20 cellular contexts compared by ENCODE assay signal in the genomic region with DNA sequence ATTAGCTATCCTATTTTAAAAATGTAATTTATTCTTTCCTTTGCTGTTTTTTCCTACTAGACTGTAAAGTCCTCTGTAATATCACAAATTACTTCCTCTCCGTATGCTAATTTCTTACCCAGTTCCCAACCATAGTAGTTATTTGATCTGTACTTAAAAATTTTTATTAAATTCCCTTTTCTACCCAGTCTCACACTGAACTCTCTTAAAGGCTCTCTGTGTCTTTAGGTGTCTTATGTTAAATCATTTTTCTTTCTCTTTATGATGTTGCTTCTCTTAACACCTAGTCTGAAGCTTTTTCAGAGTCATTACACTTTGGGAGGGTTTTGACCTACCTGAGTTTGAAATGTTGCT.
A peak's percentile ranks its signal among the peaks of the same experiment; 100 is the strongest.
DNase-seq lines count a peak whose midpoint lies in the region; ATAC-seq, FAIRE-seq and TF ChIP-seq lines count a peak whose summit lies in the region.
"Had no signal": no experiment of that assay in that cellular context is flagged by ENCODE, and none has a peak within 500 bp of the region (broad histone marks: within the 10 kb centered on the region; RNA-seq: fewer than 3 reads in every experiment).

No MANE protein-coding gene starts in this region.

- H3K4me3 ChIP-seq in breast epithelium (no peak overlapping the region), astrocyte (ENCODE audit: insufficient read depth, low read depth, low read length) (no peak overlapping the region), hepatocyte (no peak overlapping the region), smooth muscle cell (no peak overlapping the region), gastrocnemius medialis (no peak overlapping the region)
- H3K4me3 ChIP-seq: BLaER1, K562 had no signal

- H3K9me2 ChIP-seq in hepatocyte (replicated peaks; ENCODE audit: insufficient read depth) = no peaks in the 10 kb centered on the region

- TSS peak; percentile 68 for BruUV-seq in MCF 10A (replicated peaks; lab: Mats Ljungman, UMichigan)

- no peak for DNase-seq in MCF 10A (ENCODE audit: unreplicated experiment)
- no peak for DNase-seq in breast epithelium (ENCODE audit: low spot score in 2 of 2)
- DNase-seq in astrocyte (ENCODE audit: low read depth) = no peak
- no peak for DNase-seq in hepatocyte (ENCODE audit: low spot score)
- DNase-seq in smooth muscle cell (lab: John Stamatoyannopoulos, UW; ENCODE audit: unreplicated experiment) = no peak
- no peak for DNase-seq in activated naive CD4-positive, alpha-beta T cell treated with anti-CD3 and anti-CD28 coated beads, Interleukin-2, amount 50 U/mL, for 72 hours (ENCODE audit: low spot score in 2 of 2)
- no peak for DNase-seq in gastrocnemius medialis
- DNase-seq in RCC 7860 (ENCODE audit: low spot score) = no peak
- DNase-seq: CD8-positive, alpha-beta T cell; DND-41; GOT3; NCI-H1417 treated with DMSO at 0.1 percent for 48 hours; NCI-H2029; NCI-H2171; NCI-H774 had no signal

- H3K79me2 ChIP-seq in astrocyte (ENCODE audit: insufficient read depth, low read length) (no peaks in the 10 kb centered on the region), hepatocyte (no peaks in the 10 kb centered on the region), smooth muscle cell (ENCODE audit: low read depth) (no peaks in the 10 kb centered on the region)

- H3K4me1 Mint-ChIP-seq in MCF 10A (ENCODE audit: insufficient read depth, unreplicated experiment) = peaks cover 19% of the 10 kb centered on the region
- peaks cover 17% of the 10 kb centered on the region for H3K4me1 Mint-ChIP-seq in astrocyte (ENCODE audit: low read depth, unreplicated experiment)

- H3K27ac ChIP-seq in breast epithelium = no peak overlapping the region
- peak overlapping the region; percentile 78 for H3K27ac ChIP-seq in astrocyte (ENCODE audit: low read depth, low read length)
- H3K27ac ChIP-seq in hepatocyte = peak overlapping the region; percentile 56
- H3K27ac ChIP-seq in smooth muscle cell (ENCODE audit: low read depth) = peak overlapping the region; percentile 22
- H3K27ac ChIP-seq in gastrocnemius medialis = no peak overlapping the region
- H3K27ac ChIP-seq: 22Rv1, BLaER1 had no signal

- H2AFZ ChIP-seq in astrocyte (ENCODE audit: low read depth, low read length) = no peak overlapping the region
- H2AFZ ChIP-seq in hepatocyte = no peak overlapping the region
- no peak overlapping the region for H2AFZ ChIP-seq in smooth muscle cell (ENCODE audit: low read depth)

- H3K9me3 Mint-ChIP-seq in MCF 10A (ENCODE audit: unreplicated experiment) = no peaks in the 10 kb centered on the region
- no peaks in the 10 kb centered on the region for H3K9me3 Mint-ChIP-seq in astrocyte (ENCODE audit: unreplicated experiment)
- H3K9me3 Mint-ChIP-seq in activated naive CD4-positive, alpha-beta T cell treated with anti-CD3 and anti-CD28 coated beads, Interleukin-2, amount 50 U/mL, for 72 hours = peaks cover 7 to 14% of the 10 kb centered on the region in 2 donors

- POLR2A ChIA-PET in MCF 10A (lab: Yijun Ruan, JAX) = interaction anchor here (0.9 kb wide), 1 partner anchor 34 kb away, joined by 3 read pairs; no protein-coding TSS in a partner anchor

- in situ Hi-C loops in gastrocnemius medialis (cut with MboI; ENCODE audit: low sequenced_read_pairs in 4 of 4) = no loop called here

- TF ChIP-seq CTCF in MCF 10A (IDR thresholded peaks at IDR 0.05; ENCODE audit: unreplicated experiment) = no peak
- TF ChIP-seq CTCF in breast epithelium (IDR thresholded peaks at IDR 0.05) = no peak
- no peak for TF ChIP-seq CTCF in astrocyte (IDR thresholded peaks at IDR 0.05; ENCODE audit: insufficient read depth, low read depth, low read length)
- no peak for TF ChIP-seq CTCF in hepatocyte (IDR thresholded peaks at IDR 0.05; ENCODE audit: poor library complexity)
- no peak for TF ChIP-seq CTCF in smooth muscle cell (IDR thresholded peaks at IDR 0.05; ENCODE audit: borderline replicate concordance, insufficient read depth, poor library complexity, severe bottlenecking)
- no peak for TF ChIP-seq CTCF in gastrocnemius medialis (IDR thresholded peaks at IDR 0.05 in 4 of 5, conservative IDR thresholded peaks at IDR 0.05 in 1 of 5)

- no peak for ATAC-seq in activated naive CD4-positive, alpha-beta T cell treated with anti-CD3 and anti-CD28 coated beads, Interleukin-2, amount 50 U/mL, for 72 hours
- no peak for ATAC-seq in gastrocnemius medialis
- ATAC-seq: CD8-positive, alpha-beta T cell; K562; Panc1 had no signal

- H3K27ac Mint-ChIP-seq in MCF 10A (ENCODE audit: low read depth, unreplicated experiment) (peak overlapping the region; percentile 17), astrocyte (ENCODE audit: unreplicated experiment) (peak overlapping the region; percentile 78)
- H3K27ac Mint-ChIP-seq in activated naive CD4-positive, alpha-beta T cell treated with anti-CD3 and anti-CD28 coated beads, Interleukin-2, amount 50 U/mL, for 72 hours = no peak overlapping the region
- H3K27ac Mint-ChIP-seq: CD8-positive, alpha-beta T cell had no signal

- H3K36me3 Mint-ChIP-seq in MCF 10A (ENCODE audit: insufficient read depth, unreplicated experiment) (no peaks in the 10 kb centered on the region), astrocyte (ENCODE audit: low read depth, unreplicated experiment) (no peaks in the 10 kb centered on the region)
- H3K36me3 Mint-ChIP-seq in activated naive CD4-positive, alpha-beta T cell treated with anti-CD3 and anti-CD28 coated beads, Interleukin-2, amount 50 U/mL, for 72 hours = no peaks in the 10 kb centered on the region
- H3K36me3 Mint-ChIP-seq: CD8-positive, alpha-beta T cell had no signal

- H3K4me3 Mint-ChIP-seq in MCF 10A (ENCODE audit: unreplicated experiment) (no peak overlapping the region), astrocyte (ENCODE audit: unreplicated experiment) (no peak overlapping the region)
- H3K4me3 Mint-ChIP-seq: CD8-positive, alpha-beta T cell had no signal

- 91% methylated on average over 1 of the region's 1 CpG for WGBS in hepatocyte (ENCODE audit: low lambda C conversion rate, missing lambda C conversion rate)
- 89% methylated on average over 1 of the region's 1 CpG for WGBS in smooth muscle cell (ENCODE audit: low lambda C conversion rate)

- no peaks in the 10 kb centered on the region for H3K4me1 ChIP-seq in breast epithelium
- peaks cover 10% of the 10 kb centered on the region for H3K4me1 ChIP-seq in astrocyte (ENCODE audit: insufficient read depth, low read length)
- peaks cover 5% of the 10 kb centered on the region for H3K4me1 ChIP-seq in hepatocyte (ENCODE audit: insufficient read depth)
- H3K4me1 ChIP-seq in smooth muscle cell (ENCODE audit: low read depth) = no peaks in the 10 kb centered on the region
- H3K4me1 ChIP-seq in gastrocnemius medialis = no peaks in the 10 kb centered on the region

- H3K36me3 ChIP-seq in breast epithelium (no peaks in the 10 kb centered on the region), astrocyte (ENCODE audit: insufficient read depth, low read length) (no peaks in the 10 kb centered on the region), hepatocyte (replicated peaks; ENCODE audit: insufficient read depth, low read depth) (no peaks in the 10 kb centered on the region), smooth muscle cell (ENCODE audit: low read depth) (no peaks in the 10 kb centered on the region), gastrocnemius medialis (no peaks in the 10 kb centered on the region)
- H3K36me3 ChIP-seq: BLaER1 had no signal

- FAIRE-seq in astrocyte (lab: Jason Lieb, UNC) = no peak
- FAIRE-seq in RCC 7860 (lab: Jason Lieb, UNC) = no peak
- FAIRE-seq: G401.6, K562 had no signal

- H3F3A ChIP-seq in smooth muscle cell (ENCODE audit: low read depth) = no peaks in the 10 kb centered on the region

- intact Hi-C loops in MCF 10A (cut with micrococcal nuclease) = no loop called here
- intact Hi-C loops in breast epithelium (cut with DNase I; ENCODE audit: low total_unique reads) = no loop called here
- intact Hi-C loops in gastrocnemius medialis (cut with DNase I; ENCODE audit: low total_unique reads) = no loop called here

- peak overlapping the region; percentile 78 for H3K4me2 ChIP-seq in astrocyte (ENCODE audit: low read length)
- no peak overlapping the region for H3K4me2 ChIP-seq in hepatocyte
- H3K4me2 ChIP-seq in smooth muscle cell = peak overlapping the region; percentile 16
- H3K4me2 ChIP-seq: BLaER1 had no signal

- no peaks in the 10 kb centered on the region for H4K20me1 ChIP-seq in astrocyte (ENCODE audit: insufficient read depth, low read length)
- no peaks in the 10 kb centered on the region for H4K20me1 ChIP-seq in hepatocyte (ENCODE audit: insufficient read depth, poor library complexity, severe bottlenecking)
- H4K20me1 ChIP-seq in smooth muscle cell (ENCODE audit: low read depth) = no peaks in the 10 kb centered on the region
- H4K20me1 ChIP-seq: BLaER1 had no signal

- H3K27me3 ChIP-seq in breast epithelium = no peaks in the 10 kb centered on the region
- H3K27me3 ChIP-seq in astrocyte (ENCODE audit: insufficient read depth, low read length) = no peaks in the 10 kb centered on the region
- H3K27me3 ChIP-seq in hepatocyte = no peaks in the 10 kb centered on the region
- H3K27me3 ChIP-seq in smooth muscle cell (ENCODE audit: low read depth) = no peaks in the 10 kb centered on the region
- H3K27me3 ChIP-seq in gastrocnemius medialis = no peaks in the 10 kb centered on the region
- H3K27me3 ChIP-seq: BLaER1 had no signal

- H3K27me3 Mint-ChIP-seq in MCF 10A (ENCODE audit: insufficient read depth, unreplicated experiment) (no peaks in the 10 kb centered on the region), astrocyte (ENCODE audit: low read depth, unreplicated experiment) (no peaks in the 10 kb centered on the region)

- CTCF ChIA-PET in MCF 10A (lab: Yijun Ruan, JAX) = interaction anchor here (0.6 kb wide), 1 partner anchor 322 kb away, joined by 3 read pairs; no protein-coding TSS in a partner anchor

- TF ChIP-seq POLR2A in breast epithelium (IDR thresholded peaks at IDR 0.05) = no peak
- TF ChIP-seq POLR2A in gastrocnemius medialis (IDR thresholded peaks at IDR 0.05) = no peak

- peak overlapping the region; percentile 46 for H3K9ac ChIP-seq in astrocyte (ENCODE audit: low read length)
- H3K9ac ChIP-seq in smooth muscle cell (ENCODE audit: low read depth) = no peak overlapping the region
- H3K9ac ChIP-seq: BLaER1 had no signal

- no peaks in the 10 kb centered on the region for H3K9me3 ChIP-seq in breast epithelium
- no peaks in the 10 kb centered on the region for H3K9me3 ChIP-seq in astrocyte (ENCODE audit: insufficient read depth, low read depth, low read length)
- no peaks in the 10 kb centered on the region for H3K9me3 ChIP-seq in hepatocyte (ENCODE audit: low read depth)
- no peaks in the 10 kb centered on the region for H3K9me3 ChIP-seq in smooth muscle cell (replicated peaks; ENCODE audit: low read depth)
- no peaks in the 10 kb centered on the region for H3K9me3 ChIP-seq in gastrocnemius medialis

Comparison
In these comparisons a context has a peak if more than half of its experiments do, and no peak if none do; other contexts are left out.
1. H3K27ac Mint-ChIP-seq: peak in MCF 10A (single experiment) and astrocyte (single experiment); none in activated naive CD4-positive, alpha-beta T cell treated with anti-CD3 and anti-CD28 coated beads, Interleukin-2, amount 50 U/mL, for 72 hours (0 of 2).
2. H3K27ac ChIP-seq: peak in astrocyte (single experiment), hepatocyte (single experiment) and smooth muscle cell (single experiment); none in breast epithelium (0 of 2) and gastrocnemius medialis (0 of 4).